In the genomic region with DNA sequence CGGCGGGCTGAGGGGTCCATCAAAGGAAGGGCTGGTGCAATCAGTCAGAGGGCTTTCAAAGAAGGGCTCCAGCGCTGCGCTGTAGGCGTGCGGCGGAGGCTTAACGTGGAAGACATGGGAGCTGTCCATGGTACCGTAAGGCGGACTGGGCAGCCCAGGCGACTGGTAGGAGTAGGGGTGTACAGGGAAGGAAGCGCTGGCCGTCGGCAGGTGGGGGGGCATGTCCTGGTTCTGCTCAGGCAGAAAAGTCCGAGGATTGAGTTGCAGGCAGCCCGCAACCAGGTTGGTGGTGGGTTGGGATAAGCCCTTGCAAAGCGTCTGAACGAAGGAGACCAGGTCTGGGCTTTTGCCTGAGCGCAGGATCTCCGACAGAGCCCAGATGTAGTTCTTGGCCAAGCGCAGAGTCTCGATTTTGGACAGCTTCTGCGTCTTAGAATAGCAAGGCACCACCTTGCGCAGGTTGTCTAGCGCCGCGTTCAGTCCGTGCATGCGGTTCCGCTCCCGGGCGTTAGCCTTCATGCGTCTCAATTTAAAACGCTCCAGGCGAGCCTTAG, we compare ENCODE assay signal across 1 cellular context.
TF ChIP-seq lines count a peak whose summit lies in the region.

No MANE protein-coding gene starts in this region.

TF ChIP-seq in HepG2, 621 proteins besides CTCF, POLR2A, EP300 and RAD21 (continues in another document):
- no peak for TF ChIP-seq KDM1A (CRISPR knock-in tag; IDR thresholded peaks at IDR 0.05)
- no peak for TF ChIP-seq MZF1 (CRISPR knock-in tag; IDR thresholded peaks at IDR 0.05; ENCODE audit: borderline replicate concordance)
- peak; percentile 58; the same call in 1 of the 2 replicates for TF ChIP-seq ZNF614 (CRISPR knock-in tag; IDR thresholded peaks at IDR 0.05; ENCODE audit: borderline replicate concordance)
- TF ChIP-seq KLF16 (CRISPR knock-in tag; IDR thresholded peaks at IDR 0.05), result peak in 1 of 2 experiments; percentile 92; a peak in 2 of 4 replicates
- TF ChIP-seq, protein P1, sequence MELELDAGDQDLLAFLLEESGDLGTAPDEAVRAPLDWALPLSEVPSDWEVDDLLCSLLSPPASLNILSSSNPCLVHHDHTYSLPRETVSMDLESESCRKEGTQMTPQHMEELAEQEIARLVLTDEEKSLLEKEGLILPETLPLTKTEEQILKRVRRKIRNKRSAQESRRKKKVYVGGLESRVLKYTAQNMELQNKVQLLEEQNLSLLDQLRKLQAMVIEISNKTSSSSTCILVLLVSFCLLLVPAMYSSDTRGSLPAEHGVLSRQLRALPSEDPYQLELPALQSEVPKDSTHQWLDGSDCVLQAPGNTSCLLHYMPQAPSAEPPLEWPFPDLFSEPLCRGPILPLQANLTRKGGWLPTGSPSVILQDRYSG (CRISPR knock-in tag; IDR thresholded peaks at IDR 0.05), result peak; percentile 90; the same call in 1 of the 2 replicates
- peak; percentile 33; the same call in 1 of the 2 replicates for TF ChIP-seq YEATS2 (CRISPR knock-in tag; IDR thresholded peaks at IDR 0.05; ENCODE audit: borderline replicate concordance)
- TF ChIP-seq ZMYM2 (CRISPR knock-in tag; IDR thresholded peaks at IDR 0.05), result no peak
- TF ChIP-seq POLR2G (IDR thresholded peaks at IDR 0.05; ENCODE audit: low read depth, low read length), result no peak
- TF ChIP-seq, protein P2, sequence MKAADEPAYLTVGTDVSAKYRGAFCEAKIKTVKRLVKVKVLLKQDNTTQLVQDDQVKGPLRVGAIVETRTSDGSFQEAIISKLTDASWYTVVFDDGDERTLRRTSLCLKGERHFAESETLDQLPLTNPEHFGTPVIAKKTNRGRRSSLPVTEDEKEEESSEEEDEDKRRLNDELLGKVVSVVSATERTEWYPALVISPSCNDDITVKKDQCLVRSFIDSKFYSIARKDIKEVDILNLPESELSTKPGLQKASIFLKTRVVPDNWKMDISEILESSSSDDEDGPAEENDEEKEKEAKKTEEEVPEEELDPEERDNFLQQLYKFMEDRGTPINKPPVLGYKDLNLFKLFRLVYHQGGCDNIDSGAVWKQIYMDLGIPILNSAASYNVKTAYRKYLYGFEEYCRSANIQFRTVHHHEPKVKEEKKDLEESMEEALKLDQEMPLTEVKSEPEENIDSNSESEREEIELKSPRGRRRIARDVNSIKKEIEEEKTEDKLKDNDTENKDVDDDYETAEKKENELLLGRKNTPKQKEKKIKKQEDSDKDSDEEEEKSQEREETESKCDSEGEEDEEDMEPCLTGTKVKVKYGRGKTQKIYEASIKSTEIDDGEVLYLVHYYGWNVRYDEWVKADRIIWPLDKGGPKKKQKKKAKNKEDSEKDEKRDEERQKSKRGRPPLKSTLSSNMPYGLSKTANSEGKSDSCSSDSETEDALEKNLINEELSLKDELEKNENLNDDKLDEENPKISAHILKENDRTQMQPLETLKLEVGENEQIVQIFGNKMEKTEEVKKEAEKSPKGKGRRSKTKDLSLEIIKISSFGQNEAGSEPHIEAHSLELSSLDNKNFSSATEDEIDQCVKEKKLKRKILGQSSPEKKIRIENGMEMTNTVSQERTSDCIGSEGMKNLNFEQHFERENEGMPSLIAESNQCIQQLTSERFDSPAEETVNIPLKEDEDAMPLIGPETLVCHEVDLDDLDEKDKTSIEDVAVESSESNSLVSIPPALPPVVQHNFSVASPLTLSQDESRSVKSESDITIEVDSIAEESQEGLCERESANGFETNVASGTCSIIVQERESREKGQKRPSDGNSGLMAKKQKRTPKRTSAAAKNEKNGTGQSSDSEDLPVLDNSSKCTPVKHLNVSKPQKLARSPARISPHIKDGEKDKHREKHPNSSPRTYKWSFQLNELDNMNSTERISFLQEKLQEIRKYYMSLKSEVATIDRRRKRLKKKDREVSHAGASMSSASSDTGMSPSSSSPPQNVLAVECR (CRISPR knock-in tag; IDR thresholded peaks at IDR 0.05; ENCODE audit: borderline replicate concordance), result peak; percentile 47; the same call in 1 of the 2 replicates
- TF ChIP-seq TOE1 (CRISPR knock-in tag; IDR thresholded peaks at IDR 0.05), result peak; percentile 77; the same call in 1 of the 2 replicates
- TF ChIP-seq BRD4 (CRISPR knock-in tag; IDR thresholded peaks at IDR 0.05), result no peak
- peak; percentile 61; the same call in 1 of the 2 replicates for TF ChIP-seq SP4 (CRISPR knock-in tag; IDR thresholded peaks at IDR 0.05)
- 0 out of 2 replicates have a peak, but pooled peaks have one; percentile 34 for TF ChIP-seq ZNF761 (CRISPR knock-in tag; conservative IDR thresholded peaks at IDR 0.05)
- no peak for TF ChIP-seq ZNF703 (CRISPR knock-in tag; IDR thresholded peaks at IDR 0.05; ENCODE audit: borderline replicate concordance)
- TF ChIP-seq ZNF788 (CRISPR knock-in tag; IDR thresholded peaks at IDR 0.05; ENCODE audit: borderline replicate concordance), result peak; percentile 65; the same call in 1 of the 2 replicates
- TF ChIP-seq, protein P3, sequence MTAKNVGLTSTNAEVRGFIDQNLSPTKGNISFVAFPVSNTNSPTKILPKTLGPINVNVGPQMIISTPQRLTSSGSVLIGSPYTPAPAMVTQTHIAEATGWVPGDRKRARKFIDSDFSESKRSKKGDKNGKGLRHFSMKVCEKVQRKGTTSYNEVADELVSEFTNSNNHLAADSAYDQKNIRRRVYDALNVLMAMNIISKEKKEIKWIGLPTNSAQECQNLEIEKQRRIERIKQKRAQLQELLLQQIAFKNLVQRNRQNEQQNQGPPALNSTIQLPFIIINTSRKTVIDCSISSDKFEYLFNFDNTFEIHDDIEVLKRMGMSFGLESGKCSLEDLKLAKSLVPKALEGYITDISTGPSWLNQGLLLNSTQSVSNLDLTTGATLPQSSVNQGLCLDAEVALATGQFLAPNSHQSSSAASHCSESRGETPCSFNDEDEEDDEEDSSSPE (CRISPR knock-in tag; IDR thresholded peaks at IDR 0.05), result no peak
- TF ChIP-seq, protein P4, sequence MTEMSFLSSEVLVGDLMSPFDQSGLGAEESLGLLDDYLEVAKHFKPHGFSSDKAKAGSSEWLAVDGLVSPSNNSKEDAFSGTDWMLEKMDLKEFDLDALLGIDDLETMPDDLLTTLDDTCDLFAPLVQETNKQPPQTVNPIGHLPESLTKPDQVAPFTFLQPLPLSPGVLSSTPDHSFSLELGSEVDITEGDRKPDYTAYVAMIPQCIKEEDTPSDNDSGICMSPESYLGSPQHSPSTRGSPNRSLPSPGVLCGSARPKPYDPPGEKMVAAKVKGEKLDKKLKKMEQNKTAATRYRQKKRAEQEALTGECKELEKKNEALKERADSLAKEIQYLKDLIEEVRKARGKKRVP (CRISPR knock-in tag; IDR thresholded peaks at IDR 0.05), result peak in 1 of 2 experiments; percentile 43; a peak in 1 of 4 replicates
- peak; percentile 69; the same call in 1 of the 2 replicates for TF ChIP-seq ZNF530 (CRISPR knock-in tag; IDR thresholded peaks at IDR 0.05; ENCODE audit: low read depth)
- peak; percentile 96 for TF ChIP-seq BRCA1 (CRISPR knock-in tag; IDR thresholded peaks at IDR 0.05)
- peak; percentile 86; the same call in 1 of the 2 replicates for TF ChIP-seq PRMT3 (CRISPR knock-in tag; IDR thresholded peaks at IDR 0.05; ENCODE audit: borderline replicate concordance, low read depth)
- TF ChIP-seq KMT2B (CRISPR knock-in tag; IDR thresholded peaks at IDR 0.05), result peak; percentile 81
- peak; percentile 50; the same call in 1 of the 2 replicates for TF ChIP-seq SMAD1 (CRISPR knock-in tag; IDR thresholded peaks at IDR 0.05; ENCODE audit: borderline replicate concordance, low read depth)
- no peak for TF ChIP-seq ZNF337 (CRISPR knock-in tag; IDR thresholded peaks at IDR 0.05; ENCODE audit: borderline replicate concordance, low read depth)
- peak; percentile 83; the same call in 1 of the 2 replicates for TF ChIP-seq EED (CRISPR knock-in tag; IDR thresholded peaks at IDR 0.05)
- peak; percentile 83; the same call in 1 of the 2 replicates for TF ChIP-seq ZNF605 (CRISPR knock-in tag; IDR thresholded peaks at IDR 0.05)
- no peak for TF ChIP-seq SP2 (CRISPR knock-in tag; IDR thresholded peaks at IDR 0.05)
- peak; percentile 92; the same call in 1 of the 2 replicates for TF ChIP-seq SALL2 (CRISPR knock-in tag; IDR thresholded peaks at IDR 0.05)
- TF ChIP-seq, protein P5, sequence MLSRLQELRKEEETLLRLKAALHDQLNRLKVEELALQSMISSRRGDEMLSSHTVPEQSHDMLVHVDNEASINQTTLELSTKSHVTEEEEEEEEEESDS (CRISPR knock-in tag; IDR thresholded peaks at IDR 0.05; ENCODE audit: borderline replicate concordance), result peak; percentile 75; the same call in 1 of the 2 replicates
- TF ChIP-seq ZNF343 (CRISPR knock-in tag; IDR thresholded peaks at IDR 0.05), result peak; percentile 79; the same call in 1 of the 2 replicates
- TF ChIP-seq TEAD3 (CRISPR knock-in tag; optimal IDR thresholded peaks at IDR 0.05; ENCODE audit: borderline replicate concordance), result no peak
- TF ChIP-seq, protein P6, sequence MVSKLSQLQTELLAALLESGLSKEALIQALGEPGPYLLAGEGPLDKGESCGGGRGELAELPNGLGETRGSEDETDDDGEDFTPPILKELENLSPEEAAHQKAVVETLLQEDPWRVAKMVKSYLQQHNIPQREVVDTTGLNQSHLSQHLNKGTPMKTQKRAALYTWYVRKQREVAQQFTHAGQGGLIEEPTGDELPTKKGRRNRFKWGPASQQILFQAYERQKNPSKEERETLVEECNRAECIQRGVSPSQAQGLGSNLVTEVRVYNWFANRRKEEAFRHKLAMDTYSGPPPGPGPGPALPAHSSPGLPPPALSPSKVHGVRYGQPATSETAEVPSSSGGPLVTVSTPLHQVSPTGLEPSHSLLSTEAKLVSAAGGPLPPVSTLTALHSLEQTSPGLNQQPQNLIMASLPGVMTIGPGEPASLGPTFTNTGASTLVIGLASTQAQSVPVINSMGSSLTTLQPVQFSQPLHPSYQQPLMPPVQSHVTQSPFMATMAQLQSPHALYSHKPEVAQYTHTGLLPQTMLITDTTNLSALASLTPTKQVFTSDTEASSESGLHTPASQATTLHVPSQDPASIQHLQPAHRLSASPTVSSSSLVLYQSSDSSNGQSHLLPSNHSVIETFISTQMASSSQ (IDR thresholded peaks at IDR 0.05; ENCODE audit: low read depth), result no peak
- TF ChIP-seq, protein P6 (CRISPR knock-in tag; IDR thresholded peaks at IDR 0.05; ENCODE audit: borderline replicate concordance), result 0 out of 2 replicates have a peak, but pooled peaks have one; percentile 38
- peak; percentile 46; the same call in 1 of the 2 replicates for TF ChIP-seq GFI1 (CRISPR knock-in tag; IDR thresholded peaks at IDR 0.05; ENCODE audit: borderline replicate concordance)
- TF ChIP-seq, protein P7, sequence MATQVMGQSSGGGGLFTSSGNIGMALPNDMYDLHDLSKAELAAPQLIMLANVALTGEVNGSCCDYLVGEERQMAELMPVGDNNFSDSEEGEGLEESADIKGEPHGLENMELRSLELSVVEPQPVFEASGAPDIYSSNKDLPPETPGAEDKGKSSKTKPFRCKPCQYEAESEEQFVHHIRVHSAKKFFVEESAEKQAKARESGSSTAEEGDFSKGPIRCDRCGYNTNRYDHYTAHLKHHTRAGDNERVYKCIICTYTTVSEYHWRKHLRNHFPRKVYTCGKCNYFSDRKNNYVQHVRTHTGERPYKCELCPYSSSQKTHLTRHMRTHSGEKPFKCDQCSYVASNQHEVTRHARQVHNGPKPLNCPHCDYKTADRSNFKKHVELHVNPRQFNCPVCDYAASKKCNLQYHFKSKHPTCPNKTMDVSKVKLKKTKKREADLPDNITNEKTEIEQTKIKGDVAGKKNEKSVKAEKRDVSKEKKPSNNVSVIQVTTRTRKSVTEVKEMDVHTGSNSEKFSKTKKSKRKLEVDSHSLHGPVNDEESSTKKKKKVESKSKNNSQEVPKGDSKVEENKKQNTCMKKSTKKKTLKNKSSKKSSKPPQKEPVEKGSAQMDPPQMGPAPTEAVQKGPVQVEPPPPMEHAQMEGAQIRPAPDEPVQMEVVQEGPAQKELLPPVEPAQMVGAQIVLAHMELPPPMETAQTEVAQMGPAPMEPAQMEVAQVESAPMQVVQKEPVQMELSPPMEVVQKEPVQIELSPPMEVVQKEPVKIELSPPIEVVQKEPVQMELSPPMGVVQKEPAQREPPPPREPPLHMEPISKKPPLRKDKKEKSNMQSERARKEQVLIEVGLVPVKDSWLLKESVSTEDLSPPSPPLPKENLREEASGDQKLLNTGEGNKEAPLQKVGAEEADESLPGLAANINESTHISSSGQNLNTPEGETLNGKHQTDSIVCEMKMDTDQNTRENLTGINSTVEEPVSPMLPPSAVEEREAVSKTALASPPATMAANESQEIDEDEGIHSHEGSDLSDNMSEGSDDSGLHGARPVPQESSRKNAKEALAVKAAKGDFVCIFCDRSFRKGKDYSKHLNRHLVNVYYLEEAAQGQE (IDR thresholded peaks at IDR 0.05; ENCODE audit: borderline replicate concordance in 1 of 2, low read depth in 1 of 2, low read length in 2 of 2), result peak in 1 of 2 experiments; percentile 99
- TF ChIP-seq ZNF256 (CRISPR knock-in tag; conservative IDR thresholded peaks at IDR 0.05), result peak; percentile 95
- TF ChIP-seq NFE2 (CRISPR knock-in tag; IDR thresholded peaks at IDR 0.05), result no peak
- no peak for TF ChIP-seq ZNF720 (CRISPR knock-in tag; IDR thresholded peaks at IDR 0.05)
- TF ChIP-seq CENPX (CRISPR knock-in tag; IDR thresholded peaks at IDR 0.05), result no peak
- peak; percentile 95; the same call in 1 of the 2 replicates for TF ChIP-seq ATAD3A (CRISPR knock-in tag; IDR thresholded peaks at IDR 0.05)
- TF ChIP-seq, protein P8, sequence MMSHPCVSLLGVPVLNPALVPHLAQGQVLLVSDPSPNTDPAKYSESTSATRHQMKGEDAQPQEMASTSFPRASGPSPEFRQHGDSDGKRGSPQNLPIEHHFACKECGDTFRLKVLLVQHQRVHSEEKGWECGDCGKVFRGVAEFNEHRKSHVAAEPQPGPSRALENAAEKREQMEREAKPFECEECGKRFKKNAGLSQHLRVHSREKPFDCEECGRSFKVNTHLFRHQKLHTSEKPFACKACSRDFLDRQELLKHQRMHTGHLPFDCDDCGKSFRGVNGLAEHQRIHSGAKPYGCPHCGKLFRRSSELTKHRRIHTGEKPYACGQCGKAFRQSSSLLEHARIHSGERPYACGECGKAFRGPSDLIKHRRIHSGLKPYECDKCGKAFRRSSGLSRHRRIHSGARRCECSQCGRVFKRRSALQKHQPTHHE (CRISPR knock-in tag; IDR thresholded peaks at IDR 0.05; ENCODE audit: borderline replicate concordance), result 0 out of 2 replicates have a peak, but pooled peaks have one; percentile 50
- no peak for TF ChIP-seq MAFK (conservative IDR thresholded peaks at IDR 0.05 in 1 of 2, IDR thresholded peaks at IDR 0.05 in 1 of 2; ENCODE audit: low read length in 2 of 2)
- TF ChIP-seq TRIM24 (CRISPR knock-in tag; IDR thresholded peaks at IDR 0.05), result no peak
- TF ChIP-seq ZNF292 (CRISPR knock-in tag; IDR thresholded peaks at IDR 0.05; ENCODE audit: borderline replicate concordance, low read depth), result no peak
- no peak for TF ChIP-seq SKI (IDR thresholded peaks at IDR 0.05; ENCODE audit: partially characterized antibody)
- TF ChIP-seq MTF1 (CRISPR knock-in tag; IDR thresholded peaks at IDR 0.05), result peak; percentile 93; the same call in 1 of the 2 replicates
